Comparison of ENCODE assay signal across 20 cellular contexts in the genomic region with DNA sequence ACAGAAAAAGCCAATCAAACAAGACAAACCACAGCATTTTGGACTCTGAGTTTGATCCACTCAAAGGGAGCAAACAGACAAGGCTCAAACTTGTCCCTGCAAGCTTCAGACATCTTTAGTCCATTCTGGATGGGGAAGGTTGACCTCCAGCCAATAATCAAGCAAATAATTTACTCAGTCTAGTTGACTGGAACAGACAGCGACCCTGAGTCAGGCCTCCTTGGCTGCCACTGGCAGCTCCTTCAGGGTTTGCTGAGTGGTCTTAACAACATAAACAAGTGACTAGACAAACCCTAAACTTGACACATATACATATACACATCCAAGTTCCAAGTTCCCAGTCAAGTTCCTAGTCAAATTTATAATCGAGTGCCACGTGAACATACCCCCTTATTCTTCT.
"Had no signal": no experiment of that assay in that cellular context is flagged by ENCODE, and none has a peak within 500 bp of the region (broad histone marks: within the 10 kb centered on the region; RNA-seq: fewer than 3 reads in every experiment).

No MANE protein-coding gene starts in this region.

- H3K36me3 ChIP-seq: ascending aorta, breast epithelium, esophagus squamous epithelium, gastroesophageal sphincter, heart left ventricle, prostate gland, right atrium auricular region, spleen, thoracic aorta, upper lobe of left lung had no signal

- DNase-seq: activated gamma-delta T cell treated with Interleukin-2 at 50 U/mL for 16 hours; activated T-cell treated with anti-CD3 and anti-CD28 coated beads, Interleukin-2, amount 50 U/mL, for 1 hour; cortex of kidney; endodermal cell; esophagus squamous epithelium; heart left ventricle; left cardiac atrium; spleen; stimulated activated CD4-positive, alpha-beta T cell treated with anti-CD3 and anti-CD28 coated beads, Interleukin-4, amount 100 ng/mL, for 1 hour; stimulated activated naive CD4-positive, alpha-beta T cell treated with Interleukin-2 at 50 U/mL for 16 hours; upper lobe of left lung had no signal

- ATAC-seq: activated naive CD4-positive, alpha-beta T cell treated with anti-CD3 and anti-CD28 coated beads, Interleukin-2, amount 50 U/mL, for 72 hours; gastroesophageal sphincter; heart left ventricle; left cardiac atrium; natural killer cell treated with Interleukin-12 subunit alpha and Interleukin-12 subunit beta and Interleukin-15 and Interleukin-18, amount 100 ng/mL, for 72 hours had no signal

- FAIRE-seq: islet of Langerhans had no signal

- H3K27me3 ChIP-seq: ascending aorta, breast epithelium, esophagus squamous epithelium, gastroesophageal sphincter, heart left ventricle, right atrium auricular region, upper lobe of left lung had no signal

- H3K9me3 ChIP-seq: ascending aorta, breast epithelium, esophagus squamous epithelium, gastroesophageal sphincter, heart left ventricle, prostate gland, right atrium auricular region, spleen, thoracic aorta, upper lobe of left lung had no signal

- H3K4me3 ChIP-seq: ascending aorta, breast epithelium, esophagus squamous epithelium, gastroesophageal sphincter, heart left ventricle, prostate gland, right atrium auricular region, spleen, thoracic aorta, upper lobe of left lung had no signal

- H3K27ac ChIP-seq: ascending aorta, breast epithelium, esophagus squamous epithelium, gastroesophageal sphincter, heart left ventricle, prostate gland, right atrium auricular region, spleen, thoracic aorta, upper lobe of left lung had no signal

- H3K4me1 ChIP-seq: ascending aorta, breast epithelium, esophagus squamous epithelium, gastroesophageal sphincter, heart left ventricle, prostate gland, right atrium auricular region, spleen, upper lobe of left lung had no signal
